Comparison of ENCODE assay signal across 9 cellular contexts in the genomic region with DNA sequence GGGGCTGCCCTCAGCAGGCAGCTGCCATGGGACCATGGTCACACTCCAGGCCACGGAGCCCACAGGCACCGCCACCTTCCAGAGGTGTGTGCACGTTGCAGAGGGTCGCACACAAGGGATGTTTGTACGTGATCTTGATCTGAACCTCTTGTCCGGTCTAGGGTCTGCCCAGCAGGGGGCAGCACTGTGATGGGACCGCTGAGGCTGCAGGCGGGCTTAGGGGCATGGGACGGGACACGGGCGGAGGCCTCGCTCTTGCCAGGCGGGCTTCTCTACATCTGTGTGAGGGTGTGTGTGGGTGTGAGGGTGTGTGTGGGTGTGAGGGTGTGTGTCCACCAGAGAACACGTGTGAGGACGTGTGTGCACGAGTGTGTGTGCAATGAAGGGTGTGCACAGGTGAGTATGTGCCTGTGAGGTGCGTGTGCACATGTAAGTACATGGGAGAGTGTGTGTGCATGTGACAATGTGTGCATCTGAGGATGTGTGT. TPM values are rescaled to one million over a fixed set of nuclear protein-coding genes. Genes with fewer than 3 reads are reported as not detected.
DNase-seq lines count a peak whose midpoint lies in the region; ATAC-seq and TF ChIP-seq lines count a peak whose summit lies in the region.
"Had no signal": no experiment of that assay in that cellular context is flagged by ENCODE, and none has a peak within 500 bp of the region (broad histone marks: within the 10 kb centered on the region; RNA-seq: fewer than 3 reads in every experiment).

No MANE protein-coding gene starts in this region.

- DNase-seq in GM06990 (ENCODE audit: extremely low read depth, insufficient read length) (peak; percentile 41), OCI-M1 (lab: John Stamatoyannopoulos, UW) (peak; percentile 8), heart right ventricle (peak; percentile 26 to 66), occipital lobe (lab: John Stamatoyannopoulos, UW) (no peak), NCI-H510A treated with DMSO at 0.1 percent for 48 hours (lab: John Stamatoyannopoulos, UW) (no peak), cerebellar nuclear complex (lab: John Stamatoyannopoulos, UW) (no peak)
- peak; percentile 39 for DNase-seq in activated T-helper 2 cell treated with anti-CD3 and anti-CD28 coated beads, Interferon-gamma antibody, Interleukin-2, Interleukin-4, amounts not matched to agents 10 μg/mL and 5 μg/mL and 100 μg/mL, durations not matched to agents 14 hours and 24 hours and 36 hours (ENCODE audit: low spot score)
- DNase-seq in stimulated activated CD4-positive, alpha-beta T cell treated with anti-CD3 and anti-CD28 coated beads, Interleukin-12 subunit alpha, Interleukin-12 subunit beta, amount 100 ng/mL, for 48 hours (ENCODE audit: low read depth in 2 of 3, low spot score in 1 of 3): peak; percentile 39 to 61 (median 57)

- intact Hi-C loops in activated T-helper 2 cell treated with anti-CD3 and anti-CD28 coated beads, Interferon-gamma antibody, Interleukin-2, Interleukin-4, amounts not matched to agents 10 μg/mL and 5 μg/mL and 100 μg/mL, durations not matched to agents 14 hours and 24 hours and 36 hours (cut with micrococcal nuclease): loop anchor here (1.0 kb wide), 1 partner anchor 401 kb away; no protein-coding TSS in a partner anchor
- intact Hi-C loops in heart right ventricle (cut with DNase I): loop anchor here in 8 of 10 donors (2.0 to 10.0 kb wide), 5 partner anchors 58 to 404 kb away; no protein-coding TSS in a partner anchor

- H3K4me1 ChIP-seq in heart right ventricle: no peaks in the 10 kb centered on the region

- 26 to 36% methylated on average over 17 of the region's 17 CpGs for WGBS in heart right ventricle, 2 donors

- H3K27ac ChIP-seq in heart right ventricle: no peak overlapping the region
- H3K27ac ChIP-seq: SK-N-MC had no signal

- H3K27me3 ChIP-seq in GM06990 (replicated peaks; ENCODE audit: control insufficient read depth, insufficient read depth, low read length) (no peaks in the 10 kb centered on the region; the same call in none of the 2 replicates), heart right ventricle (peaks cover 0 to 92% (median 87%) of the 10 kb centered on the region in 7 donors)

- no peaks in the 10 kb centered on the region for H3K36me3 ChIP-seq in GM06990 (ENCODE audit: control insufficient read depth, insufficient read depth, low read length)
- H3K36me3 ChIP-seq in heart right ventricle: no peaks in the 10 kb centered on the region

- no peak overlapping the region for H3K4me3 Mint-ChIP-seq in activated T-helper 2 cell treated with anti-CD3 and anti-CD28 coated beads, Interferon-gamma antibody, Interleukin-2, Interleukin-4, amounts not matched to agents 10 μg/mL and 5 μg/mL and 100 μg/mL, durations not matched to agents 14 hours and 24 hours and 36 hours (ENCODE audit: low read depth)

- H3K4me3 ChIP-seq in GM06990 (replicated peaks; ENCODE audit: low read depth, low read length): no peak overlapping the region
- H3K4me3 ChIP-seq in heart right ventricle: no peak overlapping the region
- H3K4me3 ChIP-seq: SK-N-MC had no signal

- no peaks in the 10 kb centered on the region for H3K9me3 Mint-ChIP-seq in activated T-helper 2 cell treated with anti-CD3 and anti-CD28 coated beads, Interferon-gamma antibody, Interleukin-2, Interleukin-4, amounts not matched to agents 10 μg/mL and 5 μg/mL and 100 μg/mL, durations not matched to agents 14 hours and 24 hours and 36 hours

- peaks cover 8% of the 10 kb centered on the region for H3K27me3 Mint-ChIP-seq in activated T-helper 2 cell treated with anti-CD3 and anti-CD28 coated beads, Interferon-gamma antibody, Interleukin-2, Interleukin-4, amounts not matched to agents 10 μg/mL and 5 μg/mL and 100 μg/mL, durations not matched to agents 14 hours and 24 hours and 36 hours (ENCODE audit: low read depth)

- peak in 7 of 8 donors; percentile 45 to 68 (median 58) for ATAC-seq in heart right ventricle

- no peaks in the 10 kb centered on the region for H3K9me3 ChIP-seq in heart right ventricle

- no peaks in the 10 kb centered on the region for H3K36me3 Mint-ChIP-seq in activated T-helper 2 cell treated with anti-CD3 and anti-CD28 coated beads, Interferon-gamma antibody, Interleukin-2, Interleukin-4, amounts not matched to agents 10 μg/mL and 5 μg/mL and 100 μg/mL, durations not matched to agents 14 hours and 24 hours and 36 hours (ENCODE audit: low read depth)

- TF ChIP-seq CTCF in GM06990 (IDR thresholded peaks at IDR 0.05; ENCODE audit: insufficient read depth, low read length, poor library complexity, severe bottlenecking) (peak; percentile 63), heart right ventricle (IDR thresholded peaks at IDR 0.05) (peak; percentile 24 to 65 (median 60))

- no peak overlapping the region for H3K27ac Mint-ChIP-seq in activated T-helper 2 cell treated with anti-CD3 and anti-CD28 coated beads, Interferon-gamma antibody, Interleukin-2, Interleukin-4, amounts not matched to agents 10 μg/mL and 5 μg/mL and 100 μg/mL, durations not matched to agents 14 hours and 24 hours and 36 hours

- peaks cover 4% of the 10 kb centered on the region for H3K4me1 Mint-ChIP-seq in activated T-helper 2 cell treated with anti-CD3 and anti-CD28 coated beads, Interferon-gamma antibody, Interleukin-2, Interleukin-4, amounts not matched to agents 10 μg/mL and 5 μg/mL and 100 μg/mL, durations not matched to agents 14 hours and 24 hours and 36 hours (ENCODE audit: low read depth)

RNA-seq across cellular contexts. Expression of a gene that starts 52.4 kb away (rescaled TPM):
- 0.09 TPM in 2 replicates for total RNA-seq in activated T-helper 2 cell treated with anti-CD3 and anti-CD28 coated beads, Interferon-gamma antibody, Interleukin-2, Interleukin-4, amounts not matched to agents 10 μg/mL and 5 μg/mL and 100 μg/mL, durations not matched to agents 14 hours and 24 hours and 36 hours
- total RNA-seq in heart right ventricle (under 1 TPM in 5 of 10 donors, not detected in 5; 0.04 to 0.06 (median 0.05) TPM), occipital lobe (6.7 TPM)
- under 1 TPM in 1 of 2 donors, not detected in 1; under 0.01 TPM for polyA plus RNA-seq in heart right ventricle

Comparison
In these comparisons a context has a peak if more than half of its experiments do, and no peak if none do; other contexts are left out.
1. DNase-seq: peak in GM06990 (single experiment), OCI-M1 (single experiment), activated T-helper 2 cell treated with anti-CD3 and anti-CD28 coated beads, Interferon-gamma antibody, Interleukin-2, Interleukin-4, amounts not matched to agents 10 μg/mL and 5 μg/mL and 100 μg/mL, durations not matched to agents 14 hours and 24 hours and 36 hours (single experiment), heart right ventricle (2 of 2) and stimulated activated CD4-positive, alpha-beta T cell treated with anti-CD3 and anti-CD28 coated beads, Interleukin-12 subunit alpha, Interleukin-12 subunit beta, amount 100 ng/mL, for 48 hours (3 of 3); none in occipital lobe (single experiment), NCI-H510A treated with DMSO at 0.1 percent for 48 hours (single experiment) and cerebellar nuclear complex (0 of 2).